In genomic region chr2:25090801-25091200, GRCh38 we compare ENCODE assay signal across 22 cellular contexts.
"Had no signal": no experiment of that assay in that cellular context is flagged by ENCODE, and none has a peak within 500 bp of the region (broad histone marks: within the 10 kb centered on the region; RNA-seq: fewer than 3 reads in every experiment).

No MANE protein-coding gene starts in this region.

- ATAC-seq: activated CD8-positive, alpha-beta memory T cell treated with anti-CD3 and anti-CD28 coated beads, Interleukin-2, amount 10 ng/mL, durations not matched to agents 7 days and 5 days; activated CD8-positive, alpha-beta T cell treated with anti-CD3 and anti-CD28 coated beads for 36 hours; foreskin keratinocyte; left lobe of liver; naive thymus-derived CD4-positive, alpha-beta T cell had no signal

- H3K4me3 Mint-ChIP-seq: activated CD4-positive, alpha-beta T cell treated with anti-CD3 and anti-CD28 coated beads, Interleukin-2, amount 10 ng/mL, durations not matched to agents 7 days and 5 days; activated CD8-positive, alpha-beta memory T cell treated with anti-CD3 and anti-CD28 coated beads, Interleukin-2, amount 10 ng/mL, durations not matched to agents 7 days and 5 days; activated CD8-positive, alpha-beta T cell treated with anti-CD3 and anti-CD28 coated beads for 36 hours; activated naive CD4-positive, alpha-beta T cell treated with anti-CD3 and anti-CD28 coated beads, Interleukin-2, amount 50 U/mL, for 24 hours; central memory CD8-positive, alpha-beta T cell; immature natural killer cell; naive thymus-derived CD4-positive, alpha-beta T cell; neural crest cell; stimulated activated naive CD8-positive, alpha-beta T cell treated with anti-CD3 and anti-CD28 coated beads, Interleukin-15, Interleukin-2, amounts not matched to agents 100 ng/mL and 50 ng/mL, for 24 hours had no signal

- H3K36me3 ChIP-seq: adrenal gland, ascending aorta, tibial artery had no signal

- H3K9me3 ChIP-seq: adrenal gland, ascending aorta, spleen, tibial artery had no signal

- H3K27me3 ChIP-seq: adrenal gland, ascending aorta, spleen, tibial artery had no signal

- H3K4me3 ChIP-seq: adrenal gland, ascending aorta, lung, spleen, tibial artery had no signal

- H3K27ac ChIP-seq: adrenal gland, ascending aorta, foreskin keratinocyte, spleen, tibial artery, WERI-Rb-1 had no signal

- H3K9me3 Mint-ChIP-seq: activated CD4-positive, alpha-beta T cell treated with anti-CD3 and anti-CD28 coated beads, Interleukin-2, amount 10 ng/mL, durations not matched to agents 7 days and 5 days; activated CD8-positive, alpha-beta T cell treated with anti-CD3 and anti-CD28 coated beads for 36 hours; activated naive CD4-positive, alpha-beta T cell treated with anti-CD3 and anti-CD28 coated beads, Interleukin-2, amount 50 U/mL, for 24 hours; central memory CD8-positive, alpha-beta T cell; immature natural killer cell; neural crest cell; stimulated activated naive CD8-positive, alpha-beta T cell treated with anti-CD3 and anti-CD28 coated beads, Interleukin-15, Interleukin-2, amounts not matched to agents 100 ng/mL and 50 ng/mL, for 24 hours had no signal

- H3K27ac Mint-ChIP-seq: activated CD4-positive, alpha-beta T cell treated with anti-CD3 and anti-CD28 coated beads, Interleukin-2, amount 10 ng/mL, durations not matched to agents 7 days and 5 days; activated CD8-positive, alpha-beta memory T cell treated with anti-CD3 and anti-CD28 coated beads, Interleukin-2, amount 10 ng/mL, durations not matched to agents 7 days and 5 days; activated CD8-positive, alpha-beta T cell treated with anti-CD3 and anti-CD28 coated beads for 36 hours; activated naive CD4-positive, alpha-beta T cell treated with anti-CD3 and anti-CD28 coated beads, Interleukin-2, amount 50 U/mL, for 24 hours; immature natural killer cell; naive thymus-derived CD4-positive, alpha-beta T cell; progenitor cell of endocrine pancreas; stimulated activated naive CD8-positive, alpha-beta T cell treated with anti-CD3 and anti-CD28 coated beads, Interleukin-15, Interleukin-2, amounts not matched to agents 100 ng/mL and 50 ng/mL, for 24 hours had no signal

- DNase-seq: activated CD4-positive, alpha-beta T cell treated with anti-CD3 and anti-CD28 coated beads, Interleukin-2, amount 10 ng/mL, durations not matched to agents 7 days and 5 days; activated CD4-positive, CD25-positive, alpha-beta regulatory T cell treated with anti-CD3 and anti-CD28 coated beads, Interleukin-2, amount 50 U/mL, for 72 hours; activated CD8-positive, alpha-beta memory T cell treated with anti-CD3 and anti-CD28 coated beads, Interleukin-2, amount 10 ng/mL, durations not matched to agents 7 days and 5 days; activated CD8-positive, alpha-beta T cell treated with anti-CD3 and anti-CD28 coated beads for 36 hours; activated gamma-delta T cell treated with Interleukin-2 at 50 U/mL for 16 hours; adrenal gland; effector memory CD4-positive, alpha-beta T cell; foreskin keratinocyte; immature natural killer cell; naive thymus-derived CD4-positive, alpha-beta T cell; spleen; stimulated activated CD4-positive, alpha-beta T cell treated with anti-CD3 and anti-CD28 coated beads, Interleukin-4, amount 100 ng/mL, for 24 hours; tibial artery; WERI-Rb-1 had no signal

- H3K27me3 Mint-ChIP-seq: activated CD4-positive, alpha-beta T cell treated with anti-CD3 and anti-CD28 coated beads, Interleukin-2, amount 10 ng/mL, durations not matched to agents 7 days and 5 days; activated CD8-positive, alpha-beta T cell treated with anti-CD3 and anti-CD28 coated beads for 36 hours; activated naive CD4-positive, alpha-beta T cell treated with anti-CD3 and anti-CD28 coated beads, Interleukin-2, amount 50 U/mL, for 24 hours; central memory CD8-positive, alpha-beta T cell; progenitor cell of endocrine pancreas; stimulated activated naive CD8-positive, alpha-beta T cell treated with anti-CD3 and anti-CD28 coated beads, Interleukin-15, Interleukin-2, amounts not matched to agents 100 ng/mL and 50 ng/mL, for 24 hours had no signal

- H3K36me3 Mint-ChIP-seq: activated CD8-positive, alpha-beta memory T cell treated with anti-CD3 and anti-CD28 coated beads, Interleukin-2, amount 10 ng/mL, durations not matched to agents 7 days and 5 days; activated naive CD4-positive, alpha-beta T cell treated with anti-CD3 and anti-CD28 coated beads, Interleukin-2, amount 50 U/mL, for 24 hours; immature natural killer cell had no signal

- H3K4me1 ChIP-seq: adrenal gland, ascending aorta, foreskin keratinocyte, tibial artery had no signal

- H3K4me1 Mint-ChIP-seq: activated CD4-positive, alpha-beta T cell treated with anti-CD3 and anti-CD28 coated beads, Interleukin-2, amount 10 ng/mL, durations not matched to agents 7 days and 5 days; activated CD8-positive, alpha-beta memory T cell treated with anti-CD3 and anti-CD28 coated beads, Interleukin-2, amount 10 ng/mL, durations not matched to agents 7 days and 5 days; activated naive CD4-positive, alpha-beta T cell treated with anti-CD3 and anti-CD28 coated beads, Interleukin-2, amount 50 U/mL, for 24 hours; central memory CD8-positive, alpha-beta T cell; immature natural killer cell; naive thymus-derived CD4-positive, alpha-beta T cell had no signal
